ENCODE assay signal across 8 cellular contexts in the genomic region with DNA sequence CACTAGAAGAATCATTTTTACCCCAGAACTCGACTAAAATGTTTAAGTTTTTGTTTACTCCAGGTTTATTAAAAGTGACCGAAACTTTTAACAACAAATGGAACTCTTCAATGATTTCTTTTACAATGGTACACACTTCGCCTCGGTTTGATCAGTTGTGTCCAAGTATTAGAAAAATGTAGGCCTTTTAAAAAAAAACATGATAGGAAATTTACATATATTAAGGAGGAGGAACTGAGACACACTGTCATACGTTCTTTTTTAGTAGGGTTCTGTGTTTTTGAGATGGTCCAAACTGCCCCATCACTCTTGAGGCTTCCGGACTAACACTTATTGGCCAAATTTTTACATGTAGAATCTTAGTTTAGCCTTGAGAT. TPM values are rescaled to one million over a fixed set of nuclear protein-coding genes. Genes with fewer than 3 reads are reported as not detected.
DNase-seq lines count a peak whose midpoint lies in the region; ATAC-seq and TF ChIP-seq lines count a peak whose summit lies in the region.

No MANE protein-coding gene starts in this region.

- peak overlapping the region; percentile 98 for H3K27ac Mint-ChIP-seq in activated naive CD8-positive, alpha-beta T cell treated with anti-CD3 and anti-CD28 coated beads, Interleukin-2, amount 10 ng/mL, durations not matched to agents 7 days and 5 days
- peak overlapping the region; percentile 94 for H3K27ac Mint-ChIP-seq in type B pancreatic cell

- no peak for DNase-seq in cardiac muscle cell (ENCODE audit: low read depth in 1 of 2, low spot score in 1 of 2)
- DNase-seq in Right ventricle myocardium inferior (ENCODE audit: missing footprints), result no peak
- DNase-seq in activated naive CD8-positive, alpha-beta T cell treated with anti-CD3 and anti-CD28 coated beads, Interleukin-2, amount 10 ng/mL, durations not matched to agents 7 days and 5 days, result no peak
- DNase-seq in lower lobe of right lung, result no peak
- no peak for DNase-seq in type B pancreatic cell (ENCODE audit: extremely low spot score, unreplicated experiment)
- no peak for DNase-seq in NCI-H82 treated with DMSO at 0.1 percent for 48 hours (lab: John Stamatoyannopoulos, UW; ENCODE audit: unreplicated experiment)
- no peak for DNase-seq in NCI-H1417 treated with DMSO at 0.1 percent for 48 hours (lab: John Stamatoyannopoulos, UW)
- no peak for DNase-seq in NCI-H748 (lab: John Stamatoyannopoulos, UW; ENCODE audit: unreplicated experiment)

- POLR2A ChIA-PET in activated naive CD8-positive, alpha-beta T cell treated with anti-CD3 and anti-CD28 coated beads, Interleukin-2, amount 10 ng/mL, durations not matched to agents 7 days and 5 days (lab: Charles Lee), result interaction anchor here (0.9 to 3.1 kb wide), 4 partner anchors 24 to 48 kb away, joined by 4 to 19 read pairs (median 6); no protein-coding TSS in a partner anchor

- no peak for TF ChIP-seq CTCF in cardiac muscle cell (IDR thresholded peaks at IDR 0.05; ENCODE audit: low read depth, low read length)
- no peak for TF ChIP-seq CTCF in lower lobe of right lung (IDR thresholded peaks at IDR 0.05)
- no peak for TF ChIP-seq CTCF in type B pancreatic cell (conservative IDR thresholded peaks at IDR 0.05)

- H3K27me3 ChIP-seq in cardiac muscle cell, result no peaks in the 10 kb centered on the region
- no peaks in the 10 kb centered on the region for H3K27me3 ChIP-seq in lower lobe of right lung (ENCODE audit: low read depth)

- peaks cover 11% of the 10 kb centered on the region for H3K36me3 Mint-ChIP-seq in activated naive CD8-positive, alpha-beta T cell treated with anti-CD3 and anti-CD28 coated beads, Interleukin-2, amount 10 ng/mL, durations not matched to agents 7 days and 5 days
- H3K36me3 Mint-ChIP-seq in type B pancreatic cell, result peaks cover 12% of the 10 kb centered on the region

- H3K4me1 ChIP-seq in cardiac muscle cell (ENCODE audit: low read depth) (peaks cover 3% of the 10 kb centered on the region), lower lobe of right lung (peaks cover 5% of the 10 kb centered on the region)

- peak overlapping the region; percentile 93 for H3K4me3 ChIP-seq in cardiac muscle cell
- peak overlapping the region; percentile 77 for H3K4me3 ChIP-seq in lower lobe of right lung

- ATAC-seq in Right ventricle myocardium inferior, result no peak
- no peak for ATAC-seq in activated naive CD8-positive, alpha-beta T cell treated with anti-CD3 and anti-CD28 coated beads, Interleukin-2, amount 10 ng/mL, durations not matched to agents 7 days and 5 days (ENCODE audit: low read depth)
- no peak for ATAC-seq in lower lobe of right lung

- peaks cover 39% of the 10 kb centered on the region for H3K4me1 Mint-ChIP-seq in activated naive CD8-positive, alpha-beta T cell treated with anti-CD3 and anti-CD28 coated beads, Interleukin-2, amount 10 ng/mL, durations not matched to agents 7 days and 5 days
- peaks cover 22% of the 10 kb centered on the region for H3K4me1 Mint-ChIP-seq in type B pancreatic cell (ENCODE audit: unreplicated experiment)

- H3K36me3 ChIP-seq in cardiac muscle cell, result no peaks in the 10 kb centered on the region
- no peaks in the 10 kb centered on the region for H3K36me3 ChIP-seq in lower lobe of right lung

- intact Hi-C loops in Right ventricle myocardium inferior (cut with DNase I) (no loop called here), lower lobe of right lung (cut with DNase I) (no loop called here)

- no peak overlapping the region for H3K27ac ChIP-seq in cardiac muscle cell
- peak overlapping the region; percentile 96 for H3K27ac ChIP-seq in lower lobe of right lung

- H3K4me3 Mint-ChIP-seq in activated naive CD8-positive, alpha-beta T cell treated with anti-CD3 and anti-CD28 coated beads, Interleukin-2, amount 10 ng/mL, durations not matched to agents 7 days and 5 days, result peak overlapping the region; percentile 97
- peak overlapping the region; percentile 97 for H3K4me3 Mint-ChIP-seq in type B pancreatic cell

- no peaks in the 10 kb centered on the region for H3K9me3 Mint-ChIP-seq in activated naive CD8-positive, alpha-beta T cell treated with anti-CD3 and anti-CD28 coated beads, Interleukin-2, amount 10 ng/mL, durations not matched to agents 7 days and 5 days
- peaks cover 13% of the 10 kb centered on the region for H3K9me3 Mint-ChIP-seq in type B pancreatic cell

- H3K9me3 ChIP-seq in cardiac muscle cell (ENCODE audit: low read depth) (no peaks in the 10 kb centered on the region), lower lobe of right lung (no peaks in the 10 kb centered on the region)

- no peaks in the 10 kb centered on the region for H3K27me3 Mint-ChIP-seq in activated naive CD8-positive, alpha-beta T cell treated with anti-CD3 and anti-CD28 coated beads, Interleukin-2, amount 10 ng/mL, durations not matched to agents 7 days and 5 days
- H3K27me3 Mint-ChIP-seq in type B pancreatic cell, result peaks cover 2% of the 10 kb centered on the region

RNA-seq across cellular contexts. Expression of gene PRDM2, which starts 1.3 kb away (rescaled TPM):
- 11.9 and 26.0 TPM in 2 replicates for total RNA-seq in cardiac muscle cell
- polyA plus RNA-seq in cardiac muscle cell, result 19.1 and 32.5 TPM in 2 replicates
- total RNA-seq in Right ventricle myocardium inferior, result 33.7 TPM
- total RNA-seq in activated naive CD8-positive, alpha-beta T cell treated with anti-CD3 and anti-CD28 coated beads, Interleukin-2, amount 10 ng/mL, durations not matched to agents 7 days and 5 days, result 10 to 100 TPM; 75.2 to 79.8 TPM
- 50.6 TPM for total RNA-seq in lower lobe of right lung
- 41.4 and 44.6 TPM in 2 replicates for total RNA-seq in type B pancreatic cell (ENCODE audit: low replicate concordance)
